In genomic region chr13:50512602-50513527, GRCh38 we compare ENCODE assay signal across 8 cellular contexts.
DNase-seq lines count a peak whose midpoint lies in the region; ATAC-seq lines count a peak whose summit lies in the region.

No MANE protein-coding gene starts in this region.

- peak; percentile 81 for ATAC-seq in HG02610 (IDR thresholded peaks at IDR 0.05; ENCODE audit: unreplicated experiment)

- DNase-seq in NCI-H1092 treated with DMSO at 0.1 percent for 48 hours (lab: John Stamatoyannopoulos, UW) (peak; percentile 49), NCI-H1092 (lab: John Stamatoyannopoulos, UW) (no peak), NCI-H2107 (lab: John Stamatoyannopoulos, UW) (peak; percentile 33), cardiac septum (ENCODE audit: low spot score) (peak; percentile 83), renal cortical epithelial cell (ENCODE audit: low read depth) (peak; percentile 67), iPS-NIHi7 (ENCODE audit: extremely low spot score) (no peak)
- peak; percentile 36 for DNase-seq in activated T-helper 2 cell treated with anti-CD3 and anti-CD28 coated beads, Interferon-gamma antibody, Interleukin-2, Interleukin-4, amounts not matched to agents 10 μg/mL and 5 μg/mL and 100 μg/mL, durations not matched to agents 14 hours and 24 hours and 36 hours (ENCODE audit: low spot score)

- H3K27me3 Mint-ChIP-seq in activated T-helper 2 cell treated with anti-CD3 and anti-CD28 coated beads, Interferon-gamma antibody, Interleukin-2, Interleukin-4, amounts not matched to agents 10 μg/mL and 5 μg/mL and 100 μg/mL, durations not matched to agents 14 hours and 24 hours and 36 hours (ENCODE audit: low read depth), result peaks cover 3% of the 10 kb centered on the region

- H3K36me3 Mint-ChIP-seq in activated T-helper 2 cell treated with anti-CD3 and anti-CD28 coated beads, Interferon-gamma antibody, Interleukin-2, Interleukin-4, amounts not matched to agents 10 μg/mL and 5 μg/mL and 100 μg/mL, durations not matched to agents 14 hours and 24 hours and 36 hours (ENCODE audit: low read depth), result no peaks in the 10 kb centered on the region

- H3K27ac Mint-ChIP-seq in activated T-helper 2 cell treated with anti-CD3 and anti-CD28 coated beads, Interferon-gamma antibody, Interleukin-2, Interleukin-4, amounts not matched to agents 10 μg/mL and 5 μg/mL and 100 μg/mL, durations not matched to agents 14 hours and 24 hours and 36 hours, result no peak overlapping the region

- H3K4me1 Mint-ChIP-seq in activated T-helper 2 cell treated with anti-CD3 and anti-CD28 coated beads, Interferon-gamma antibody, Interleukin-2, Interleukin-4, amounts not matched to agents 10 μg/mL and 5 μg/mL and 100 μg/mL, durations not matched to agents 14 hours and 24 hours and 36 hours (ENCODE audit: low read depth), result peaks cover 2% of the 10 kb centered on the region

- H3K4me3 Mint-ChIP-seq in activated T-helper 2 cell treated with anti-CD3 and anti-CD28 coated beads, Interferon-gamma antibody, Interleukin-2, Interleukin-4, amounts not matched to agents 10 μg/mL and 5 μg/mL and 100 μg/mL, durations not matched to agents 14 hours and 24 hours and 36 hours (ENCODE audit: low read depth), result no peak overlapping the region

- intact Hi-C loops in activated T-helper 2 cell treated with anti-CD3 and anti-CD28 coated beads, Interferon-gamma antibody, Interleukin-2, Interleukin-4, amounts not matched to agents 10 μg/mL and 5 μg/mL and 100 μg/mL, durations not matched to agents 14 hours and 24 hours and 36 hours (cut with micrococcal nuclease), result no loop called here
- intact Hi-C loops in cardiac septum (cut with DNase I), result no loop called here

- H3K9me3 Mint-ChIP-seq in activated T-helper 2 cell treated with anti-CD3 and anti-CD28 coated beads, Interferon-gamma antibody, Interleukin-2, Interleukin-4, amounts not matched to agents 10 μg/mL and 5 μg/mL and 100 μg/mL, durations not matched to agents 14 hours and 24 hours and 36 hours, result peaks cover 3% of the 10 kb centered on the region

Comparison
In these comparisons a context has a peak if more than half of its experiments do, and no peak if none do; other contexts are left out.
1. DNase-seq: peak in NCI-H1092 treated with DMSO at 0.1 percent for 48 hours (single experiment), NCI-H2107 (single experiment), activated T-helper 2 cell treated with anti-CD3 and anti-CD28 coated beads, Interferon-gamma antibody, Interleukin-2, Interleukin-4, amounts not matched to agents 10 μg/mL and 5 μg/mL and 100 μg/mL, durations not matched to agents 14 hours and 24 hours and 36 hours (single experiment), cardiac septum (single experiment) and renal cortical epithelial cell (single experiment); none in NCI-H1092 (single experiment) and iPS-NIHi7 (single experiment).